In the genomic region with DNA sequence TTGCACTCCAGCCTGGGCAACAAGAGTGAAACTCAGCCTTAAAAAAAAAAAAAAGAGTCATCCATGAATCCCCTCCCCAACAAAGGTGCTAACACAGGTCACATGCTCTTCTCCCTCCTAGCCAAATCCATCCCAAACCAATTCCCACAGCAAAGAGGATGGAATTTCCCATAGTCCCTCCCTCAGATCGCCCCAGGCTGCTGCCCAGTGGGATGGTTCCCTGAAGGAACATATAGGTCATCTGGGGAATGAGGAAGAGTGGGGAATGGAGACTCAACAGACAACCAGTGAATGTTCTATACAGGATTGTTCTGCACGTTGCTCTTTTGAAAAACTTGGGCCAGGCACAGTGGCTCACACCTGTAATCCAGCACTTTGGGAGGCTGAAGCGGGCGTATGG, we compare ENCODE assay signal across 21 cellular contexts. TPM values are rescaled to one million over a fixed set of nuclear protein-coding genes. Genes with fewer than 3 reads are reported as not detected.
"Had no signal": no experiment of that assay in that cellular context is flagged by ENCODE, and none has a peak within 500 bp of the region (broad histone marks: within the 10 kb centered on the region; RNA-seq: fewer than 3 reads in every experiment).

No MANE protein-coding gene starts in this region.

- H3K79me2 ChIP-seq: parathyroid adenoma had no signal

- H3K4me1 Mint-ChIP-seq: activated T-helper 17 cell treated with anti-CD3 and anti-CD28 coated beads, Interleukin-2, amount 50 U/mL, for 72 hours had no signal

- H3K27me3 ChIP-seq: ascending aorta, esophagus muscularis mucosa, testis had no signal

- H3K27ac ChIP-seq: ascending aorta, parathyroid adenoma, testis, VCaP had no signal

- H3K9me3 Mint-ChIP-seq: activated naive CD4-positive, alpha-beta T cell treated with anti-CD3 and anti-CD28 coated beads, Interleukin-2, amount 50 U/mL, for 72 hours; activated T-cell treated with anti-CD3 and anti-CD28 coated beads, Interleukin-2, amount 50 U/mL, for 24 hours; activated T-helper 17 cell treated with anti-CD3 and anti-CD28 coated beads, Interleukin-2, amount 50 U/mL, for 72 hours; memory B cell; nephron had no signal

- ATAC-seq: activated CD4-positive, CD25-positive, alpha-beta regulatory T cell treated with anti-CD3 and anti-CD28 coated beads, Interleukin-2, amount 50 U/mL, for 24 hours; activated naive CD4-positive, alpha-beta T cell treated with anti-CD3 and anti-CD28 coated beads, Interleukin-2, amount 50 U/mL, for 72 hours; activated T-helper 17 cell treated with anti-CD3 and anti-CD28 coated beads, Interleukin-2, amount 50 U/mL, for 72 hours had no signal

- H3K36me3 ChIP-seq: ascending aorta had no signal

- H3K27ac Mint-ChIP-seq: activated naive CD4-positive, alpha-beta T cell treated with anti-CD3 and anti-CD28 coated beads, Interleukin-2, amount 50 U/mL, for 72 hours; activated T-cell treated with anti-CD3 and anti-CD28 coated beads, Interleukin-2, amount 50 U/mL, for 24 hours; activated T-helper 17 cell treated with anti-CD3 and anti-CD28 coated beads, Interleukin-2, amount 50 U/mL, for 72 hours; memory B cell had no signal

- H3K9ac ChIP-seq: parathyroid adenoma had no signal

- H3K36me3 Mint-ChIP-seq: activated naive CD4-positive, alpha-beta T cell treated with anti-CD3 and anti-CD28 coated beads, Interleukin-2, amount 50 U/mL, for 72 hours; memory B cell had no signal

- H3K4me2 ChIP-seq: smooth muscle cell had no signal

- H3K4me3 Mint-ChIP-seq: activated T-cell treated with anti-CD3 and anti-CD28 coated beads, Interleukin-2, amount 50 U/mL, for 24 hours; activated T-helper 17 cell treated with anti-CD3 and anti-CD28 coated beads, Interleukin-2, amount 50 U/mL, for 72 hours; memory B cell; nephron had no signal

- H3K4me1 ChIP-seq: ascending aorta, parathyroid adenoma, testis had no signal

- H2AFZ ChIP-seq: parathyroid adenoma had no signal

- H3K4me3 ChIP-seq: ascending aorta, esophagus muscularis mucosa, smooth muscle cell, testis had no signal

- DNase-seq: activated CD4-positive, alpha-beta T cell treated with anti-CD3 and anti-CD28 coated beads, Interleukin-2, amount 50 U/mL, for 1 hour; activated CD8-positive, alpha-beta memory T cell treated with anti-CD3 and anti-CD28 coated beads for 24 hours; activated CD8-positive, alpha-beta memory T cell treated with anti-CD3 and anti-CD28 coated beads, Interleukin-2, amount 50 U/mL, for 4 hours; activated T-cell treated with anti-CD3 and anti-CD28 coated beads, Interleukin-2, amount 50 U/mL, for 24 hours; central memory CD4-positive, alpha-beta T cell; effector memory CD4-positive, alpha-beta T cell; left cardiac atrium; stimulated activated CD4-positive, alpha-beta T cell treated with anti-CD3 and anti-CD28 coated beads, Interleukin-15, amount 100 ng/mL, for 24 hours; stimulated activated naive CD4-positive, alpha-beta T cell; testis had no signal

- H3K9me3 ChIP-seq: ascending aorta, esophagus muscularis mucosa, testis had no signal

- H3K27me3 Mint-ChIP-seq: activated T-cell treated with anti-CD3 and anti-CD28 coated beads, Interleukin-2, amount 50 U/mL, for 24 hours had no signal

RNA-seq across cellular contexts. Expression of gene CEP295NL, which starts 58.6 kb away (rescaled TPM):
- total RNA-seq: activated T-helper 17 cell treated with anti-CD3 and anti-CD28 coated beads, Interleukin-2, amount 50 U/mL, for 72 hours; T-helper 2 cell treated with Interferon-gamma antibody and Interleukin-4, amounts not matched to agents 100 ng/mL and 5 ng/mL, for 36 hours had no signal
- polyA plus RNA-seq: smooth muscle cell had no signal
